In the genomic region with DNA sequence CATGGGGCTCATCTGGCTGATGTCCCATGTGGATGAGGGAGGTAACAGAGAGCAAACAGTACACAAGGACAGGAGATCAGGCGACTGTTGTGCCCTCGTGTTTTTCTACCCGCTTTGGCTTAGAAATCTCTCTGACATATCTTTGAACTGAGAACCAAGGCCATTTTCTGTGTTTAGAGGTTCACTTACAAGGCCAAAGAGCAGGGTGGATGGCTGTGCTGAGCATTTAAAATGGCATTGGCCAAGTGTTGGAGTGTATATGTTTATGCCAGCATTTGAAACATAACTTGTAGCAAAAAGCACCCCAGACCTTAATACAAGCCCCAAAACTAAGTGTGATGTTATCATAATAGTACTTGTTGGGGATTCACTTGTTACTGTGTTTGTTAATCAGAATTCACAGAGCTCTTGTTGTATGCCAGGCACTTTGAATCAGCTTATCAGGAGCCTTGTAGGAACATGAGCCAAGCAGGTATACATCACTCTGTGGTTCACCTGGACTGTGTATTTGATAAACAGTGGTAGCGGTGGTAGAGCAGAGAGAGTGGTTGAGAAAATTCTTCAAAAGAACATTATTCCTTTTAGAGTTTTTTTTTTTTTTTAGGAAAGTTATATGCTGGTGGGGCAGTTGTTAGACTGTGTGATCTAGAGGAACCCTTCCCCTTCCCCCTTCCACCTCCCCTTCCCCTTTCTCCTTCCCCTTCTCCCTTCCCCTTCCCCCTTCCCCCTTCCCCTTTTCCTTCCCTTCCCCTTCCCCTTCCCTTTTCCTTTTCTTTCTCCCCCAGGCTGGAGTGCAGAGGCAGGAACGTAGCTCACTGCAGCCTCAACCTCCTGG, we compare ENCODE assay signal across 1 cellular context.
TF ChIP-seq lines count a peak whose summit lies in the region.

No MANE protein-coding gene starts in this region.

TF ChIP-seq in HepG2, 621 proteins besides CTCF, POLR2A, EP300 and RAD21 (continued from another document and continues in another):
- TF ChIP-seq, protein P1, sequence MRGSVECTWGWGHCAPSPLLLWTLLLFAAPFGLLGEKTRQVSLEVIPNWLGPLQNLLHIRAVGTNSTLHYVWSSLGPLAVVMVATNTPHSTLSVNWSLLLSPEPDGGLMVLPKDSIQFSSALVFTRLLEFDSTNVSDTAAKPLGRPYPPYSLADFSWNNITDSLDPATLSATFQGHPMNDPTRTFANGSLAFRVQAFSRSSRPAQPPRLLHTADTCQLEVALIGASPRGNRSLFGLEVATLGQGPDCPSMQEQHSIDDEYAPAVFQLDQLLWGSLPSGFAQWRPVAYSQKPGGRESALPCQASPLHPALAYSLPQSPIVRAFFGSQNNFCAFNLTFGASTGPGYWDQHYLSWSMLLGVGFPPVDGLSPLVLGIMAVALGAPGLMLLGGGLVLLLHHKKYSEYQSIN (CRISPR knock-in tag; IDR thresholded peaks at IDR 0.05; ENCODE audit: borderline replicate concordance) = no peak
- peak; percentile 98; the same call in 1 of the 2 replicates for TF ChIP-seq ZNF232 (CRISPR knock-in tag; IDR thresholded peaks at IDR 0.05; ENCODE audit: borderline replicate concordance)
- no peak for TF ChIP-seq NPAS2 (CRISPR knock-in tag; IDR thresholded peaks at IDR 0.05; ENCODE audit: borderline replicate concordance)
- no peak for TF ChIP-seq POLR2G (IDR thresholded peaks at IDR 0.05; ENCODE audit: low read depth, low read length)
- peak; percentile 69; the same call in 1 of the 2 replicates for TF ChIP-seq HOXD1 (CRISPR knock-in tag; IDR thresholded peaks at IDR 0.05)
- peak; percentile 52 for TF ChIP-seq YY1 (IDR thresholded peaks at IDR 0.05; ENCODE audit: insufficient read depth, insufficient replicate concordance, low read depth, low read length)
- TF ChIP-seq ZNF75D (CRISPR knock-in tag; IDR thresholded peaks at IDR 0.05; ENCODE audit: borderline replicate concordance) = no peak
- TF ChIP-seq ZNF383 (CRISPR knock-in tag; IDR thresholded peaks at IDR 0.05; ENCODE audit: borderline replicate concordance) = peak; percentile 50; the same call in 1 of the 2 replicates
- TF ChIP-seq PHF8 (CRISPR knock-in tag; IDR thresholded peaks at IDR 0.05) = peak; percentile 37
- TF ChIP-seq ARHGAP35 (CRISPR knock-in tag; IDR thresholded peaks at IDR 0.05; ENCODE audit: borderline replicate concordance) = no peak
- peak; percentile 81; the same call in 1 of the 2 replicates for TF ChIP-seq ZNF430 (CRISPR knock-in tag; IDR thresholded peaks at IDR 0.05)
- TF ChIP-seq, protein P2, sequence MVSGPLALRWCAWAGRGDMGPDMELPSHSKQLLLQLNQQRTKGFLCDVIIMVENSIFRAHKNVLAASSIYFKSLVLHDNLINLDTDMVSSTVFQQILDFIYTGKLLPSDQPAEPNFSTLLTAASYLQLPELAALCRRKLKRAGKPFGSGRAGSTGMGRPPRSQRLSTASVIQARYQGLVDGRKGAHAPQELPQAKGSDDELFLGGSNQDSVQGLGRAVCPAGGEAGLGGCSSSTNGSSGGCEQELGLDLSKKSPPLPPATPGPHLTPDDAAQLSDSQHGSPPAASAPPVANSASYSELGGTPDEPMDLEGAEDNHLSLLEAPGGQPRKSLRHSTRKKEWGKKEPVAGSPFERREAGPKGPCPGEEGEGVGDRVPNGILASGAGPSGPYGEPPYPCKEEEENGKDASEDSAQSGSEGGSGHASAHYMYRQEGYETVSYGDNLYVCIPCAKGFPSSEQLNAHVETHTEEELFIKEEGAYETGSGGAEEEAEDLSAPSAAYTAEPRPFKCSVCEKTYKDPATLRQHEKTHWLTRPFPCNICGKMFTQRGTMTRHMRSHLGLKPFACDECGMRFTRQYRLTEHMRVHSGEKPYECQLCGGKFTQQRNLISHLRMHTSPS (CRISPR knock-in tag; IDR thresholded peaks at IDR 0.05; ENCODE audit: low read depth) = peak; percentile 83; the same call in 1 of the 2 replicates
- TF ChIP-seq, protein P3, sequence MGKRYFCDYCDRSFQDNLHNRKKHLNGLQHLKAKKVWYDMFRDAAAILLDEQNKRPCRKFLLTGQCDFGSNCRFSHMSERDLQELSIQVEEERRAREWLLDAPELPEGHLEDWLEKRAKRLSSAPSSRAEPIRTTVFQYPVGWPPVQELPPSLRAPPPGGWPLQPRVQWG (CRISPR knock-in tag; IDR thresholded peaks at IDR 0.05; ENCODE audit: borderline replicate concordance, low read depth) = no peak
- peak; percentile 84 for TF ChIP-seq CREM (IDR thresholded peaks at IDR 0.05)
- TF ChIP-seq CREM (CRISPR knock-in tag; IDR thresholded peaks at IDR 0.05) = no peak
- no peak for TF ChIP-seq ZNF660 (CRISPR knock-in tag; IDR thresholded peaks at IDR 0.05; ENCODE audit: borderline replicate concordance, low read depth)
- TF ChIP-seq, protein P4, sequence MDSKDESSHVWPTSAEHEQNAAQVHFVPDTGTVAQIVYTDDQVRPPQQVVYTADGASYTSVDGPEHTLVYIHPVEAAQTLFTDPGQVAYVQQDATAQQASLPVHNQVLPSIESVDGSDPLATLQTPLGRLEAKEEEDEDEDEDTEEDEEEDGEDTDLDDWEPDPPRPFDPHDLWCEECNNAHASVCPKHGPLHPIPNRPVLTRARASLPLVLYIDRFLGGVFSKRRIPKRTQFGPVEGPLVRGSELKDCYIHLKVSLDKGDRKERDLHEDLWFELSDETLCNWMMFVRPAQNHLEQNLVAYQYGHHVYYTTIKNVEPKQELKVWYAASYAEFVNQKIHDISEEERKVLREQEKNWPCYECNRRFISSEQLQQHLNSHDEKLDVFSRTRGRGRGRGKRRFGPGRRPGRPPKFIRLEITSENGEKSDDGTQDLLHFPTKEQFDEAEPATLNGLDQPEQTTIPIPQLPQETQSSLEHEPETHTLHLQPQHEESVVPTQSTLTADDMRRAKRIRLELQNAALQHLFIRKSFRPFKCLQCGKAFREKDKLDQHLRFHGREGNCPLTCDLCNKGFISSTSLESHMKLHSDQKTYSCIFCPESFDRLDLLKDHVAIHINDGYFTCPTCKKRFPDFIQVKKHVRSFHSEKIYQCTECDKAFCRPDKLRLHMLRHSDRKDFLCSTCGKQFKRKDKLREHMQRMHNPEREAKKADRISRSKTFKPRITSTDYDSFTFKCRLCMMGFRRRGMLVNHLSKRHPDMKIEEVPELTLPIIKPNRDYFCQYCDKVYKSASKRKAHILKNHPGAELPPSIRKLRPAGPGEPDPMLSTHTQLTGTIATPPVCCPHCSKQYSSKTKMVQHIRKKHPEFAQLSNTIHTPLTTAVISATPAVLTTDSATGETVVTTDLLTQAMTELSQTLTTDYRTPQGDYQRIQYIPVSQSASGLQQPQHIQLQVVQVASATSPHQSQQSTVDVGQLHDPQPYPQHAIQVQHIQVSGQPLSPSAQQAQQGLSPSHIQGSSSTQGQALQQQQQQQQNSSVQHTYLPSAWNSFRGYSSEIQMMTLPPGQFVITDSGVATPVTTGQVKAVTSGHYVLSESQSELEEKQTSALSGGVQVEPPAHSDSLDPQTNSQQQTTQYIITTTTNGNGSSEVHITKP (CRISPR knock-in tag; IDR thresholded peaks at IDR 0.05; ENCODE audit: low read depth) = 0 out of 2 replicates have a peak, but pooled peaks have one; percentile 11
- TF ChIP-seq ZNF460 (CRISPR knock-in tag; IDR thresholded peaks at IDR 0.05; ENCODE audit: borderline replicate concordance) = no peak; the same call in 1 of the 2 replicates
- TF ChIP-seq RXRB (CRISPR knock-in tag; IDR thresholded peaks at IDR 0.05; ENCODE audit: borderline replicate concordance) = peak; percentile 94; the same call in 1 of the 2 replicates
- TF ChIP-seq REXO4 (CRISPR knock-in tag; IDR thresholded peaks at IDR 0.05; ENCODE audit: borderline replicate concordance) = no peak
- TF ChIP-seq, protein P5, sequence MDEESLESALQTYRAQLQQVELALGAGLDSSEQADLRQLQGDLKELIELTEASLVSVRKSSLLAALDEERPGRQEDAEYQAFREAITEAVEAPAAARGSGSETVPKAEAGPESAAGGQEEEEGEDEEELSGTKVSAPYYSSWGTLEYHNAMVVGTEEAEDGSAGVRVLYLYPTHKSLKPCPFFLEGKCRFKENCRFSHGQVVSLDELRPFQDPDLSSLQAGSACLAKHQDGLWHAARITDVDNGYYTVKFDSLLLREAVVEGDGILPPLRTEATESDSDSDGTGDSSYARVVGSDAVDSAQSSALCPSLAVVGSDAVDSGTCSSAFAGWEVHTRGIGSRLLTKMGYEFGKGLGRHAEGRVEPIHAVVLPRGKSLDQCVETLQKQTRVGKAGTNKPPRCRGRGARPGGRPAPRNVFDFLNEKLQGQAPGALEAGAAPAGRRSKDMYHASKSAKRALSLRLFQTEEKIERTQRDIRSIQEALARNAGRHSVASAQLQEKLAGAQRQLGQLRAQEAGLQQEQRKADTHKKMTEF (CRISPR knock-in tag; IDR thresholded peaks at IDR 0.05) = peak; percentile 92
- peak; percentile 99 for TF ChIP-seq GATAD2A (CRISPR knock-in tag; IDR thresholded peaks at IDR 0.05)
- no peak for TF ChIP-seq IKZF4 (CRISPR knock-in tag; IDR thresholded peaks at IDR 0.05; ENCODE audit: borderline replicate concordance, low read depth, not compliant biosample characterization)
- TF ChIP-seq FOXC1 (CRISPR knock-in tag; IDR thresholded peaks at IDR 0.05; ENCODE audit: borderline replicate concordance) = no peak
- TF ChIP-seq IKZF1 (IDR thresholded peaks at IDR 0.05) = no peak
- peak; percentile 47; the same call in 1 of the 2 replicates for TF ChIP-seq ELF1 (CRISPR knock-in tag; IDR thresholded peaks at IDR 0.05)
- no peak for TF ChIP-seq RAD51 (IDR thresholded peaks at IDR 0.05; ENCODE audit: borderline replicate concordance)
- TF ChIP-seq TGIF2 (CRISPR knock-in tag; IDR thresholded peaks at IDR 0.05) = peak; percentile 83
- TF ChIP-seq RNF2 (conservative IDR thresholded peaks at IDR 0.05; ENCODE audit: low read depth) = 0 out of 2 replicates have a peak, but pooled peaks have one; percentile 46
- TF ChIP-seq MAFF (IDR thresholded peaks at IDR 0.05; ENCODE audit: low read depth, low read length) = no peak
- no peak for TF ChIP-seq ZNF891 (CRISPR knock-in tag; IDR thresholded peaks at IDR 0.05)
- peak; percentile 94 for TF ChIP-seq MEF2D (CRISPR knock-in tag; IDR thresholded peaks at IDR 0.05)
- TF ChIP-seq KAT8 (CRISPR knock-in tag; IDR thresholded peaks at IDR 0.05) = peak; percentile 87
- TF ChIP-seq, protein P6, sequence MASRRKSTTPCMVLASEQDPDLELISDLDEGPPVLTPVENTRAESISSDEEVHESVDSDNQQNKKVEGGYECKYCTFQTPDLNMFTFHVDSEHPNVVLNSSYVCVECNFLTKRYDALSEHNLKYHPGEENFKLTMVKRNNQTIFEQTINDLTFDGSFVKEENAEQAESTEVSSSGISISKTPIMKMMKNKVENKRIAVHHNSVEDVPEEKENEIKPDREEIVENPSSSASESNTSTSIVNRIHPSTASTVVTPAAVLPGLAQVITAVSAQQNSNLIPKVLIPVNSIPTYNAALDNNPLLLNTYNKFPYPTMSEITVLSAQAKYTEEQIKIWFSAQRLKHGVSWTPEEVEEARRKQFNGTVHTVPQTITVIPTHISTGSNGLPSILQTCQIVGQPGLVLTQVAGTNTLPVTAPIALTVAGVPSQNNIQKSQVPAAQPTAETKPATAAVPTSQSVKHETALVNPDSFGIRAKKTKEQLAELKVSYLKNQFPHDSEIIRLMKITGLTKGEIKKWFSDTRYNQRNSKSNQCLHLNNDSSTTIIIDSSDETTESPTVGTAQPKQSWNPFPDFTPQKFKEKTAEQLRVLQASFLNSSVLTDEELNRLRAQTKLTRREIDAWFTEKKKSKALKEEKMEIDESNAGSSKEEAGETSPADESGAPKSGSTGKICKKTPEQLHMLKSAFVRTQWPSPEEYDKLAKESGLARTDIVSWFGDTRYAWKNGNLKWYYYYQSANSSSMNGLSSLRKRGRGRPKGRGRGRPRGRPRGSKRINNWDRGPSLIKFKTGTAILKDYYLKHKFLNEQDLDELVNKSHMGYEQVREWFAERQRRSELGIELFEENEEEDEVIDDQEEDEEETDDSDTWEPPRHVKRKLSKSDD (CRISPR knock-in tag; IDR thresholded peaks at IDR 0.05; ENCODE audit: low read depth) = 0 out of 2 replicates have a peak, but pooled peaks have one; percentile 46
- TF ChIP-seq ZNF556 (CRISPR knock-in tag; IDR thresholded peaks at IDR 0.05; ENCODE audit: borderline replicate concordance) = peak; percentile 65; the same call in 1 of the 2 replicates
- TF ChIP-seq NFIB (CRISPR knock-in tag; IDR thresholded peaks at IDR 0.05; ENCODE audit: borderline replicate concordance) = no peak
- peak; percentile 92 for TF ChIP-seq FOXK2 (IDR thresholded peaks at IDR 0.05)
- TF ChIP-seq, protein P7, sequence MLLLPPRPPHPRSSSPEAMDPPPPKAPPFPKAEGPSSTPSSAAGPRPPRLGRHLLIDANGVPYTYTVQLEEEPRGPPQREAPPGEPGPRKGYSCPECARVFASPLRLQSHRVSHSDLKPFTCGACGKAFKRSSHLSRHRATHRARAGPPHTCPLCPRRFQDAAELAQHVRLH (CRISPR knock-in tag; IDR thresholded peaks at IDR 0.05; ENCODE audit: borderline replicate concordance, low read depth) = peak; percentile 94; the same call in 1 of the 2 replicates
- TF ChIP-seq, protein P8, sequence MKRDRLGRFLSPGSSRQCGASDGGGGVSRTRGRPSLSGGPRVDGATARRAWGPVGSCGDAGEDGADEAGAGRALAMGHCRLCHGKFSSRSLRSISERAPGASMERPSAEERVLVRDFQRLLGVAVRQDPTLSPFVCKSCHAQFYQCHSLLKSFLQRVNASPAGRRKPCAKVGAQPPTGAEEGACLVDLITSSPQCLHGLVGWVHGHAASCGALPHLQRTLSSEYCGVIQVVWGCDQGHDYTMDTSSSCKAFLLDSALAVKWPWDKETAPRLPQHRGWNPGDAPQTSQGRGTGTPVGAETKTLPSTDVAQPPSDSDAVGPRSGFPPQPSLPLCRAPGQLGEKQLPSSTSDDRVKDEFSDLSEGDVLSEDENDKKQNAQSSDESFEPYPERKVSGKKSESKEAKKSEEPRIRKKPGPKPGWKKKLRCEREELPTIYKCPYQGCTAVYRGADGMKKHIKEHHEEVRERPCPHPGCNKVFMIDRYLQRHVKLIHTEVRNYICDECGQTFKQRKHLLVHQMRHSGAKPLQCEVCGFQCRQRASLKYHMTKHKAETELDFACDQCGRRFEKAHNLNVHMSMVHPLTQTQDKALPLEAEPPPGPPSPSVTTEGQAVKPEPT (CRISPR knock-in tag; IDR thresholded peaks at IDR 0.05; ENCODE audit: low read depth) = no peak
- no peak for TF ChIP-seq HOXA9 (CRISPR knock-in tag; IDR thresholded peaks at IDR 0.05; ENCODE audit: borderline replicate concordance)
